34 cellular contexts compared by ENCODE assay signal in the genomic region with DNA sequence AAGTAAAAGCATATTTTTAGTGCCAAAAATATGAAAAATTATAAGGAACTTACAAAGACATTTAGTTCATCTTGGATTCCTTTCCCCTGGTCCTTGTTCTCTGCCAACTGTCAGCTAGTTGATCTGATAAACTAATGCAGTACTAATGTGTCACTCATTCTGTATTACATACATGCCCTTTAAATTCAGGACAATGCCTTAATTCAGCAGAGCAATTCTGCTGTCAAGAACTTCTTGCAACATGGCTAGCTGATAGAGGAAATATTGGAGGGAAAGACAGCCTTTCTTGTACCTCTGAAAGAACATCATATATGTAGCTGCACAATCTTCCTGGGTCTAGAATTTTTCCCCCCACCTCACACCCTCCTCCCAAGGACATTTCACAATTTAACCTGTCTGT.
"Had no signal": no experiment of that assay in that cellular context is flagged by ENCODE, and none has a peak within 500 bp of the region (broad histone marks: within the 10 kb centered on the region; RNA-seq: fewer than 3 reads in every experiment).

No MANE protein-coding gene starts in this region.

- H3K27ac ChIP-seq: brain microvascular endothelial cell, coronary artery, dorsolateral prefrontal cortex, gastrocnemius medialis, heart left ventricle, WERI-Rb-1 had no signal

- H3K4me3 ChIP-seq: coronary artery, dorsolateral prefrontal cortex, gastrocnemius medialis, heart left ventricle had no signal

- H3K4me1 ChIP-seq: gastrocnemius medialis, heart left ventricle had no signal

- H3K27ac Mint-ChIP-seq: activated CD4-positive, alpha-beta memory T cell treated with anti-CD3 and anti-CD28 coated beads, Interleukin-2, amount 10 ng/mL, durations not matched to agents 7 days and 5 days; activated CD4-positive, alpha-beta T cell treated with anti-CD3 and anti-CD28 coated beads, Interleukin-2, amount 10 ng/mL, durations not matched to agents 7 days and 5 days; activated naive CD8-positive, alpha-beta T cell; activated T-helper 17 cell treated with anti-CD3 and anti-CD28 coated beads, Interleukin-2, amount 50 U/mL, for 72 hours; dendritic cell treated with granulocyte-macrophage colony-stimulating factor and Interleukin-4, amounts not matched to agents 40 ng/mL and 50 ng/mL, for 4 days; endodermal cell; T-helper 17 cell; T-helper 2 cell treated with Interferon-gamma antibody and Interleukin-4, amounts not matched to agents 5 μg/mL and 100 μg/mL, for 36 hours had no signal

- H3K9me3 ChIP-seq: gastrocnemius medialis, heart left ventricle had no signal

- H3K4me1 Mint-ChIP-seq: activated CD4-positive, alpha-beta memory T cell treated with anti-CD3 and anti-CD28 coated beads, Interleukin-2, amount 10 ng/mL, durations not matched to agents 7 days and 5 days; activated CD4-positive, alpha-beta T cell treated with anti-CD3 and anti-CD28 coated beads, Interleukin-2, amount 10 ng/mL, durations not matched to agents 7 days and 5 days; activated T-helper 17 cell treated with anti-CD3 and anti-CD28 coated beads, Interleukin-2, amount 50 U/mL, for 72 hours; central memory CD8-positive, alpha-beta T cell; T-helper 17 cell had no signal

- H3K4me3 Mint-ChIP-seq: activated CD4-positive, alpha-beta memory T cell treated with anti-CD3 and anti-CD28 coated beads, Interleukin-2, amount 10 ng/mL, durations not matched to agents 7 days and 5 days; activated CD4-positive, alpha-beta T cell treated with anti-CD3 and anti-CD28 coated beads, Interleukin-2, amount 10 ng/mL, durations not matched to agents 7 days and 5 days; activated naive CD8-positive, alpha-beta T cell; activated T-cell treated with anti-CD3 and anti-CD28 coated beads, Interleukin-2, amount 50 U/mL, for 4 hours; activated T-helper 17 cell treated with anti-CD3 and anti-CD28 coated beads, Interleukin-2, amount 50 U/mL, for 72 hours; central memory CD8-positive, alpha-beta T cell; dendritic cell treated with granulocyte-macrophage colony-stimulating factor and Interleukin-4, amounts not matched to agents 40 ng/mL and 50 ng/mL, for 4 days; endodermal cell; T-helper 17 cell; T-helper 2 cell treated with Interferon-gamma antibody and Interleukin-4, amounts not matched to agents 5 μg/mL and 100 μg/mL, for 36 hours had no signal

- DNase-seq: activated CD4-positive, alpha-beta memory T cell treated with anti-CD3 and anti-CD28 coated beads, Interleukin-2, amount 10 ng/mL, durations not matched to agents 7 days and 5 days; activated CD4-positive, alpha-beta T cell treated with anti-CD3 and anti-CD28 coated beads for 4 hours; activated CD4-positive, alpha-beta T cell treated with anti-CD3 and anti-CD28 coated beads, Interleukin-2, amount 10 ng/mL, durations not matched to agents 7 days and 5 days; activated CD4-positive, alpha-beta T cell treated with anti-CD3 and anti-CD28 coated beads, Interleukin-2, amount 50 U/mL, for 4 hours; activated CD4-positive, CD25-positive, alpha-beta regulatory T cell; activated CD4-positive, CD25-positive, alpha-beta regulatory T cell treated with anti-CD3 and anti-CD28 coated beads, Interleukin-2, amount 50 U/mL, for 72 hours; activated CD8-positive, alpha-beta memory T cell treated with anti-CD3 and anti-CD28 coated beads, Interleukin-2, amount 50 U/mL, for 48 hours; activated effector memory CD4-positive, alpha-beta T cell treated with Interleukin-2 at 50 U/mL for 16 hours; activated gamma-delta T cell treated with Interleukin-2 at 50 U/mL for 16 hours; activated naive CD4-positive, alpha-beta T cell treated with anti-CD3 and anti-CD28 coated beads, Interleukin-2, amount 50 U/mL, for 16 hours; activated naive CD4-positive, alpha-beta T cell treated with Interleukin-2 at 50 U/mL for 16 hours; activated T-cell treated with anti-CD3 and anti-CD28 coated beads for 4 hours; activated T-cell treated with anti-CD3 and anti-CD28 coated beads, Interleukin-2, amount 50 U/mL, for 4 hours; amniotic stem cell; anterior cingulate cortex; brain microvascular endothelial cell; dorsolateral prefrontal cortex; effector memory CD4-positive, alpha-beta T cell; endodermal cell; foreskin fibroblast; gastrocnemius medialis; glutamatergic neuron; heart left ventricle; T-helper 1 cell; T-helper 17 cell; T1000; WERI-Rb-1 had no signal

- H3K27me3 ChIP-seq: brain microvascular endothelial cell, gastrocnemius medialis had no signal

- FAIRE-seq: bronchial epithelial cell had no signal

- H3K36me3 ChIP-seq: brain microvascular endothelial cell, gastrocnemius medialis, heart left ventricle, WERI-Rb-1 had no signal

- H3K27me3 Mint-ChIP-seq: activated CD4-positive, alpha-beta memory T cell treated with anti-CD3 and anti-CD28 coated beads, Interleukin-2, amount 10 ng/mL, durations not matched to agents 7 days and 5 days; activated CD4-positive, alpha-beta T cell treated with anti-CD3 and anti-CD28 coated beads, Interleukin-2, amount 10 ng/mL, durations not matched to agents 7 days and 5 days; activated naive CD8-positive, alpha-beta T cell; activated T-helper 17 cell treated with anti-CD3 and anti-CD28 coated beads, Interleukin-2, amount 50 U/mL, for 72 hours; central memory CD8-positive, alpha-beta T cell; dendritic cell treated with granulocyte-macrophage colony-stimulating factor and Interleukin-4, amounts not matched to agents 40 ng/mL and 50 ng/mL, for 4 days; T-helper 17 cell had no signal

- H3K9me3 Mint-ChIP-seq: activated CD4-positive, alpha-beta memory T cell treated with anti-CD3 and anti-CD28 coated beads, Interleukin-2, amount 10 ng/mL, durations not matched to agents 7 days and 5 days; activated CD4-positive, alpha-beta T cell treated with anti-CD3 and anti-CD28 coated beads, Interleukin-2, amount 10 ng/mL, durations not matched to agents 7 days and 5 days; activated T-cell treated with anti-CD3 and anti-CD28 coated beads, Interleukin-2, amount 50 U/mL, for 4 hours; activated T-helper 17 cell treated with anti-CD3 and anti-CD28 coated beads, Interleukin-2, amount 50 U/mL, for 72 hours; central memory CD8-positive, alpha-beta T cell; dendritic cell treated with granulocyte-macrophage colony-stimulating factor and Interleukin-4, amounts not matched to agents 40 ng/mL and 50 ng/mL, for 4 days; endodermal cell; T-helper 2 cell treated with Interferon-gamma antibody and Interleukin-4, amounts not matched to agents 5 μg/mL and 100 μg/mL, for 36 hours had no signal
